In the genomic region with DNA sequence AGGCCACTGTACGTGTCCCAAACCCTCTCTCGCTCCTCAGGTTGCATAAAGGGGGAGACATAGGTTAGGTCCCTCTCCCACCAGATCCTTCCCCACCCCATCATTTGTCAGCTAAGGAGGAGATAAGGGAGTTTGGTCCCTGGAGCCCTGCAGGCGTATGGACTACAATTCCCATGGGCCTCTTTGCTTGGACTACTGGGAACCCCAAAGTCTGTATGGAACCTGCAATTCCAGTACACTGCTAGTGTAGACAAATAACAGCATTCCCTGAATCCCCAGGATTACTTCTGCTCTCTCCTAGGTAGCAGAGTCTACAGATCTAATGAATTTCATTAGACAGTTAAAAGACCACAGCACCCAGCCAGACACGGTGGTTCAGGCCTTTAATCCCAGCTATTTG, we compare ENCODE assay signal across 1 cellular context.
TF ChIP-seq lines count a peak whose summit lies in the region.

No MANE protein-coding gene starts in this region.

TF ChIP-seq in K562, 482 proteins besides CTCF, POLR2A, EP300 and RAD21:
- TF ChIP-seq, protein P1, sequence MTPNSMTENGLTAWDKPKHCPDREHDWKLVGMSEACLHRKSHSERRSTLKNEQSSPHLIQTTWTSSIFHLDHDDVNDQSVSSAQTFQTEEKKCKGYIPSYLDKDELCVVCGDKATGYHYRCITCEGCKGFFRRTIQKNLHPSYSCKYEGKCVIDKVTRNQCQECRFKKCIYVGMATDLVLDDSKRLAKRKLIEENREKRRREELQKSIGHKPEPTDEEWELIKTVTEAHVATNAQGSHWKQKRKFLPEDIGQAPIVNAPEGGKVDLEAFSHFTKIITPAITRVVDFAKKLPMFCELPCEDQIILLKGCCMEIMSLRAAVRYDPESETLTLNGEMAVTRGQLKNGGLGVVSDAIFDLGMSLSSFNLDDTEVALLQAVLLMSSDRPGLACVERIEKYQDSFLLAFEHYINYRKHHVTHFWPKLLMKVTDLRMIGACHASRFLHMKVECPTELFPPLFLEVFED (CRISPR knock-in tag; conservative IDR thresholded peaks at IDR 0.05) = no peak
- no peak for TF ChIP-seq ZNF695 (CRISPR knock-in tag; IDR thresholded peaks at IDR 0.05)
- peak; percentile 71 for TF ChIP-seq ZNF143 (CRISPR knock-in tag; IDR thresholded peaks at IDR 0.05)
- no peak for TF ChIP-seq CCAR2 (IDR thresholded peaks at IDR 0.05; ENCODE audit: low read depth, low read length)
- peak; percentile 71 for TF ChIP-seq HCFC1 (IDR thresholded peaks at IDR 0.05; ENCODE audit: low read depth, low read length)
- peak; percentile 23 for TF ChIP-seq MEIS2 (IDR thresholded peaks at IDR 0.05; ENCODE audit: partially characterized antibody)
- TF ChIP-seq, protein P2, sequence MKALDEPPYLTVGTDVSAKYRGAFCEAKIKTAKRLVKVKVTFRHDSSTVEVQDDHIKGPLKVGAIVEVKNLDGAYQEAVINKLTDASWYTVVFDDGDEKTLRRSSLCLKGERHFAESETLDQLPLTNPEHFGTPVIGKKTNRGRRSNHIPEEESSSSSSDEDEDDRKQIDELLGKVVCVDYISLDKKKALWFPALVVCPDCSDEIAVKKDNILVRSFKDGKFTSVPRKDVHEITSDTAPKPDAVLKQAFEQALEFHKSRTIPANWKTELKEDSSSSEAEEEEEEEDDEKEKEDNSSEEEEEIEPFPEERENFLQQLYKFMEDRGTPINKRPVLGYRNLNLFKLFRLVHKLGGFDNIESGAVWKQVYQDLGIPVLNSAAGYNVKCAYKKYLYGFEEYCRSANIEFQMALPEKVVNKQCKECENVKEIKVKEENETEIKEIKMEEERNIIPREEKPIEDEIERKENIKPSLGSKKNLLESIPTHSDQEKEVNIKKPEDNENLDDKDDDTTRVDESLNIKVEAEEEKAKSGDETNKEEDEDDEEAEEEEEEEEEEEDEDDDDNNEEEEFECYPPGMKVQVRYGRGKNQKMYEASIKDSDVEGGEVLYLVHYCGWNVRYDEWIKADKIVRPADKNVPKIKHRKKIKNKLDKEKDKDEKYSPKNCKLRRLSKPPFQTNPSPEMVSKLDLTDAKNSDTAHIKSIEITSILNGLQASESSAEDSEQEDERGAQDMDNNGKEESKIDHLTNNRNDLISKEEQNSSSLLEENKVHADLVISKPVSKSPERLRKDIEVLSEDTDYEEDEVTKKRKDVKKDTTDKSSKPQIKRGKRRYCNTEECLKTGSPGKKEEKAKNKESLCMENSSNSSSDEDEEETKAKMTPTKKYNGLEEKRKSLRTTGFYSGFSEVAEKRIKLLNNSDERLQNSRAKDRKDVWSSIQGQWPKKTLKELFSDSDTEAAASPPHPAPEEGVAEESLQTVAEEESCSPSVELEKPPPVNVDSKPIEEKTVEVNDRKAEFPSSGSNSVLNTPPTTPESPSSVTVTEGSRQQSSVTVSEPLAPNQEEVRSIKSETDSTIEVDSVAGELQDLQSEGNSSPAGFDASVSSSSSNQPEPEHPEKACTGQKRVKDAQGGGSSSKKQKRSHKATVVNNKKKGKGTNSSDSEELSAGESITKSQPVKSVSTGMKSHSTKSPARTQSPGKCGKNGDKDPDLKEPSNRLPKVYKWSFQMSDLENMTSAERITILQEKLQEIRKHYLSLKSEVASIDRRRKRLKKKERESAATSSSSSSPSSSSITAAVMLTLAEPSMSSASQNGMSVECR (CRISPR knock-in tag; IDR thresholded peaks at IDR 0.05) = no peak
- no peak for TF ChIP-seq RBM39 (optimal IDR thresholded peaks at IDR 0.05; ENCODE audit: low read depth, low read length)
- TF ChIP-seq SIX5 (IDR thresholded peaks at IDR 0.05; ENCODE audit: borderline replicate concordance in 1 of 2, insufficient read depth in 1 of 2, low read depth in 1 of 2, low read length in 2 of 2) = peak in 1 of 2 experiments; percentile 47; a peak in 1 of 4 replicates
- no peak for TF ChIP-seq FOXA3 (CRISPR knock-in tag; conservative IDR thresholded peaks at IDR 0.05 in 1 of 2, IDR thresholded peaks at IDR 0.05 in 1 of 2)
- peak; percentile 2; the same call in 1 of the 2 replicates for TF ChIP-seq ZFX (CRISPR knock-in tag; IDR thresholded peaks at IDR 0.05)
